In the genomic region with DNA sequence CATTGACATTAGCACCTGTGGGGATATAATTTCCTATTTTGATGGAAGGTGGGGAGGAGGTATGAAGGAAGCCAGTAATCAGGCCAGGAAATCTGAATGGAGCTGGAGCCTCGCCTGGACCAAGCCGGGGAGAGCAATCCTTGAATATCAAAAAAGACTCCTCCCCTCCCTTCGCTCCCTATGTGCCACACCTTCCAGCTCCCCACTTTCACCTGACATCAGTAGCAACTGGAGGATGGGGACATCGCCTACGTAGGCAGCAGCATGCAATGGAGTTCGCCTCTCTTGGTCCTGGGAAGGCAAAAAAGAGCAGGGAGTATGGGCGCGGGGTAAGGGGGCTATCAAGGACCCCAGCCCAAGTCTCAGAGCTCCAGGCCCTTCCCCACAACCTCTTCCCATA, we compare ENCODE assay signal across 9 cellular contexts. TPM values are rescaled to one million over a fixed set of nuclear protein-coding genes. Genes with fewer than 3 reads are reported as not detected.
DNase-seq lines count a peak whose midpoint lies in the region; ATAC-seq, FAIRE-seq and TF ChIP-seq lines count a peak whose summit lies in the region.
"Had no signal": no experiment of that assay in that cellular context is flagged by ENCODE, and none has a peak within 500 bp of the region (broad histone marks: within the 10 kb centered on the region; RNA-seq: fewer than 3 reads in every experiment).

No MANE protein-coding gene starts in this region.

- no peak for TF ChIP-seq RAD21 in HepG2 (CRISPR knock-in tag; IDR thresholded peaks at IDR 0.05)

- H3K27ac ChIP-seq in HepG2 (ENCODE audit: extremely low read length, insufficient read depth, low read length) (no peak overlapping the region), thoracic aorta (peak overlapping the region; percentile 6 to 14)

- in situ Hi-C loops in HepG2 (cut with HindIII; ENCODE audit: extremely low pct_ligation_motif_present, low pct_unique_long_range_greater_than_20kb): loop anchor here (5.0 kb wide), 2 partner anchors 35 to 65 kb away; a partner anchor contains a TSS

- H3K9me3 ChIP-seq in adipocyte (ENCODE audit: control insufficient read depth, low read length) (no peaks in the 10 kb centered on the region), HepG2 (ENCODE audit: low read length) (no peaks in the 10 kb centered on the region), thoracic aorta (no peaks in the 10 kb centered on the region)

- peak overlapping the region; percentile 86 for H3K4me3 ChIP-seq in adipocyte (ENCODE audit: low read length)
- H3K4me3 ChIP-seq in HepG2 (replicated peaks in 1 of 3; ENCODE audit: insufficient read depth in 1 of 3, low read depth in 2 of 3, low read length in 3 of 3): peak overlapping the region; percentile 74 to 96 (median 88)
- peak overlapping the region; percentile 85 for H3K4me3 ChIP-seq in thoracic aorta

- peaks cover 33% of the 10 kb centered on the region for H3K36me3 Mint-ChIP-seq in activated CD4-positive, alpha-beta T cell treated with anti-CD3 and anti-CD28 coated beads, Interleukin-2, amount 10 ng/mL, durations not matched to agents 24 days and 14 days (ENCODE audit: low read depth)

- H2AFZ ChIP-seq in HepG2 (ENCODE audit: low read length): no peak overlapping the region

- no peak for TF ChIP-seq POLR2A in HepG2 (IDR thresholded peaks at IDR 0.05; ENCODE audit: insufficient read depth in 1 of 2, low read depth in 2 of 2, low read length in 2 of 2)

- CTCF ChIA-PET in HepG2 (lab: Yijun Ruan, JAX; ENCODE audit: low intra/inter-chr PET ratio, low total read pairs): interaction anchor here (1.4 to 2.1 kb wide), 2 partner anchors 33 to 64 kb away, joined by 6 to 12 read pairs; a partner anchor contains a TSS

- H3K4me2 ChIP-seq in HepG2 (ENCODE audit: low read depth, low read length): peak overlapping the region; percentile 77

- ATAC-seq in HepG2 (no peak; the same call in 2 of the 3 replicates), thoracic aorta (ENCODE audit: insufficient number of reproducible peaks, low FRiP score, low read depth) (no peak)

- H3K4me1 Mint-ChIP-seq in activated CD4-positive, alpha-beta T cell treated with anti-CD3 and anti-CD28 coated beads, Interleukin-2, amount 10 ng/mL, durations not matched to agents 24 days and 14 days: peaks cover 17% of the 10 kb centered on the region

- DNase-seq in activated CD4-positive, alpha-beta T cell treated with anti-CD3 and anti-CD28 coated beads, Interleukin-2, amount 10 ng/mL, durations not matched to agents 24 days and 14 days: no peak
- no peak for DNase-seq in activated CD4-positive, alpha-beta T cell treated with anti-CD3 and anti-CD28 coated beads, Interleukin-2, amount 50 U/mL, for 4 hours
- no peak for DNase-seq in adipocyte (ENCODE audit: low read depth)
- DNase-seq in HepG2 (ENCODE audit: low spot score): no peak
- no peak for DNase-seq in thoracic aorta (ENCODE audit: low spot score)
- DNase-seq in HT-29 (ENCODE audit: low spot score): no peak
- DNase-seq in stimulated activated CD4-positive, alpha-beta T cell treated with anti-CD3 and anti-CD28 coated beads, Interleukin-1b, Interleukin-23, amount 100 ng/mL, for 48 hours: no peak
- DNase-seq in NCI-H1930 (lab: John Stamatoyannopoulos, UW): no peak
- DNase-seq: stimulated activated CD4-positive, alpha-beta T cell treated with anti-CD3 and anti-CD28 coated beads, Interleukin-12 subunit alpha, Interleukin-12 subunit beta, amount 100 ng/mL, for 4 hours had no signal

- H3K36me3 ChIP-seq in adipocyte (ENCODE audit: control insufficient read depth, insufficient read depth, low read length, severe bottlenecking) (peaks cover 42% of the 10 kb centered on the region), HepG2 (replicated peaks in 1 of 2; ENCODE audit: control insufficient read depth in 1 of 2, insufficient read depth in 2 of 2, low read length in 2 of 2) (peaks cover 18 to 35% of the 10 kb centered on the region in 2 experiments), thoracic aorta (peaks cover 36% of the 10 kb centered on the region)

- peak overlapping the region; percentile 91 for H3K4me3 Mint-ChIP-seq in activated CD4-positive, alpha-beta T cell treated with anti-CD3 and anti-CD28 coated beads, Interleukin-2, amount 10 ng/mL, durations not matched to agents 24 days and 14 days

- no peaks in the 10 kb centered on the region for H4K20me1 ChIP-seq in HepG2 (ENCODE audit: insufficient read depth, low read length)

- TF ChIP-seq EP300 in HepG2 (IDR thresholded peaks at IDR 0.05; ENCODE audit: low read depth in 2 of 2, low read length in 2 of 2): no peak
- no peak for TF ChIP-seq EP300 in HepG2 (CRISPR knock-in tag; IDR thresholded peaks at IDR 0.05; ENCODE audit: borderline replicate concordance)

- H3K9me3 Mint-ChIP-seq in activated CD4-positive, alpha-beta T cell treated with anti-CD3 and anti-CD28 coated beads, Interleukin-2, amount 10 ng/mL, durations not matched to agents 24 days and 14 days: no peaks in the 10 kb centered on the region

- 87% methylated on average over 8 of the region's 8 CpGs for WGBS in HepG2 (ENCODE audit: low lambda C conversion rate)

- BruUV-seq in HepG2 (replicated peaks; lab: Mats Ljungman, UMichigan): no TSS peak

- H3K79me2 ChIP-seq in HepG2 (ENCODE audit: insufficient read depth, low read length): peaks cover 10% of the 10 kb centered on the region

- H3K27me3 Mint-ChIP-seq in activated CD4-positive, alpha-beta T cell treated with anti-CD3 and anti-CD28 coated beads, Interleukin-2, amount 10 ng/mL, durations not matched to agents 24 days and 14 days: no peaks in the 10 kb centered on the region

- H3K27ac Mint-ChIP-seq in activated CD4-positive, alpha-beta T cell treated with anti-CD3 and anti-CD28 coated beads, Interleukin-2, amount 10 ng/mL, durations not matched to agents 24 days and 14 days: peak overlapping the region; percentile 84

- H3K27me3 ChIP-seq in adipocyte (replicated peaks; ENCODE audit: control insufficient read depth, insufficient read depth, low read length) (no peaks in the 10 kb centered on the region), HepG2 (ENCODE audit: control insufficient read depth in 1 of 2, insufficient read depth in 2 of 2, low read length in 2 of 2) (no peaks in the 10 kb centered on the region), thoracic aorta (replicated peaks; ENCODE audit: insufficient read depth) (no peaks in the 10 kb centered on the region)

- H3K9ac ChIP-seq in adipocyte (ENCODE audit: low read length): peak overlapping the region; percentile 92
- peak overlapping the region; percentile 79 for H3K9ac ChIP-seq in HepG2 (ENCODE audit: insufficient read depth, low read depth, low read length)

- no peak for TF ChIP-seq CTCF in HepG2 (CRISPR knock-in tag; IDR thresholded peaks at IDR 0.05)
- TF ChIP-seq CTCF in thoracic aorta (IDR thresholded peaks at IDR 0.05): no peak

- no peak for FAIRE-seq in HepG2 (lab: Jason Lieb, UNC)

- H3K4me1 ChIP-seq in adipocyte (ENCODE audit: control insufficient read depth, insufficient read depth, low read length) (peaks cover 35% of the 10 kb centered on the region), HepG2 (ENCODE audit: insufficient read depth, low read length) (peaks cover 28% of the 10 kb centered on the region), thoracic aorta (ENCODE audit: control insufficient read depth in 1 of 2, low read depth in 2 of 2) (peaks cover 13 to 30% of the 10 kb centered on the region in 2 donors)

- intact Hi-C loops in activated CD4-positive, alpha-beta T cell treated with anti-CD3 and anti-CD28 coated beads, Interleukin-2, amount 10 ng/mL, durations not matched to agents 24 days and 14 days (cut with micrococcal nuclease): loop anchor here (2.0 kb wide), 1 partner anchor 130 kb away; no protein-coding TSS in a partner anchor
- intact Hi-C loops in HepG2 (cut with micrococcal nuclease; ENCODE audit: unreplicated experiment): loop anchor here (5.0 kb wide), 1 partner anchor 35 kb away; a partner anchor contains a TSS

- POLR2A ChIA-PET in HepG2 (lab: Yijun Ruan, JAX): interaction anchor here (1.4 to 3.5 kb wide), 2 partner anchors 10 to 26 kb away, joined by 8 to 24 read pairs; a partner anchor contains a TSS

RNA-seq across cellular contexts. Expression of a gene that starts 1.1 kb away (rescaled TPM):
- total RNA-seq in activated CD4-positive, alpha-beta T cell treated with anti-CD3 and anti-CD28 coated beads, Interleukin-2, amount 10 ng/mL, durations not matched to agents 24 days and 14 days: 68.0 and 69.0 TPM in 2 replicates
- total RNA-seq in HepG2 (2016; rRNA removed; fragmentation: Illumina TruSeq; extraction: Trizol): 7.8 and 22.0 TPM in 2 replicates
- 1.1 and 2.9 TPM in 2 replicates for total RNA-seq in HepG2 (2016; cell fraction: cytosol; rRNA removed; fragmentation: Illumina TruSeq; extraction: Trizol; ENCODE audit: low read depth)
- 7.7 and 17.9 TPM in 2 replicates for total RNA-seq in HepG2 (2016; cell fraction: insoluble cytoplasmic fraction; rRNA removed; fragmentation: Illumina TruSeq; extraction: Trizol)
- total RNA-seq in HepG2 (2016; cell fraction: membrane; rRNA removed; fragmentation: Illumina TruSeq; extraction: Trizol): 4.4 and 5.8 TPM in 2 replicates
- total RNA-seq in HepG2 (2016; cell fraction: nucleus; rRNA removed; fragmentation: Illumina TruSeq; extraction: Trizol): 11.5 and 15.5 TPM in 2 replicates
- polyA plus RNA-seq in HepG2 (2011; rRNA removed): 9.2 and 11.2 TPM in 2 replicates
- polyA plus RNA-seq in HepG2 (2011; cell fraction: cytosol; rRNA removed): 6.2 TPM in 2 replicates
- polyA plus RNA-seq in HepG2 (2011; cell fraction: nucleus; rRNA removed): 29.6 and 34.0 TPM in 2 replicates
- polyA plus RNA-seq in HepG2 (2012): 9.0 and 10.3 TPM in 2 replicates
- polyA plus RNA-seq in HepG2 (2016; cell fraction: cytosol; fragmentation: Illumina TruSeq; extraction: Trizol; ENCODE audit: low read depth): 0.48 and 0.53 TPM in 2 replicates
- 9.4 and 12.7 TPM in 2 replicates for polyA plus RNA-seq in HepG2 (2016; cell fraction: insoluble cytoplasmic fraction; fragmentation: Illumina TruSeq; extraction: Trizol; ENCODE audit: low read depth)
- 1.5 and 1.6 TPM in 2 replicates for polyA plus RNA-seq in HepG2 (2016; cell fraction: membrane; fragmentation: Illumina TruSeq; extraction: Trizol; ENCODE audit: low read depth)
- polyA plus RNA-seq in HepG2 (2016; cell fraction: nucleus; fragmentation: Illumina TruSeq; extraction: Trizol; ENCODE audit: insufficient read depth, low read depth): 25.3 and 28.1 TPM in 2 replicates
- polyA minus RNA-seq in HepG2 (2011; rRNA and poly(A)+ RNA removed; ENCODE audit: low replicate concordance): 34.8 and 47.2 TPM in 2 replicates
- polyA minus RNA-seq in HepG2 (2011; cell fraction: cytosol; rRNA and poly(A)+ RNA removed): 11.2 and 12.0 TPM in 2 replicates
- polyA minus RNA-seq in HepG2 (2011; cell fraction: nucleus; rRNA and poly(A)+ RNA removed): 11.9 and 12.7 TPM in 2 replicates
- total RNA-seq in thoracic aorta: 10 to 100 TPM; 30.9 to 36.3 TPM
- 8.1 and 13.4 TPM in 2 replicates for total RNA-seq in HT-29 (2014; rRNA removed; shearing (Covaris generic))

RNA-seq across cellular contexts. Expression of a gene that starts 9.7 kb away (rescaled TPM):
- 17.0 TPM in 2 replicates for total RNA-seq in activated CD4-positive, alpha-beta T cell treated with anti-CD3 and anti-CD28 coated beads, Interleukin-2, amount 10 ng/mL, durations not matched to agents 24 days and 14 days
- total RNA-seq in HepG2 (2016; rRNA removed; fragmentation: Illumina TruSeq; extraction: Trizol) (18.6 and 21.0 TPM in 2 replicates), thoracic aorta (10 to 100 TPM; 14.6 to 26.3 TPM)
- total RNA-seq in HepG2 (2016; cell fraction: cytosol; rRNA removed; fragmentation: Illumina TruSeq; extraction: Trizol; ENCODE audit: low read depth): 10.8 and 11.2 TPM in 2 replicates
- 20.5 and 20.7 TPM in 2 replicates for total RNA-seq in HepG2 (2016; cell fraction: insoluble cytoplasmic fraction; rRNA removed; fragmentation: Illumina TruSeq; extraction: Trizol)
- 19.9 and 20.0 TPM in 2 replicates for total RNA-seq in HepG2 (2016; cell fraction: membrane; rRNA removed; fragmentation: Illumina TruSeq; extraction: Trizol)
- total RNA-seq in HepG2 (2016; cell fraction: nucleus; rRNA removed; fragmentation: Illumina TruSeq; extraction: Trizol): 16.9 and 18.6 TPM in 2 replicates
- polyA plus RNA-seq in HepG2 (2011; rRNA removed): 35.3 and 37.3 TPM in 2 replicates
- 27.3 and 29.7 TPM in 2 replicates for polyA plus RNA-seq in HepG2 (2011; cell fraction: cytosol; rRNA removed)
- 47.9 and 56.5 TPM in 2 replicates for polyA plus RNA-seq in HepG2 (2011; cell fraction: nucleus; rRNA removed)
- polyA plus RNA-seq in HepG2 (2012): 14.4 TPM in 2 replicates
- 11.5 and 12.3 TPM in 2 replicates for polyA plus RNA-seq in HepG2 (2016; cell fraction: cytosol; fragmentation: Illumina TruSeq; extraction: Trizol; ENCODE audit: low read depth)
- 20.5 and 20.9 TPM in 2 replicates for polyA plus RNA-seq in HepG2 (2016; cell fraction: insoluble cytoplasmic fraction; fragmentation: Illumina TruSeq; extraction: Trizol; ENCODE audit: low read depth)
- 16.8 and 16.9 TPM in 2 replicates for polyA plus RNA-seq in HepG2 (2016; cell fraction: membrane; fragmentation: Illumina TruSeq; extraction: Trizol; ENCODE audit: low read depth)
- 52.1 and 53.2 TPM in 2 replicates for polyA plus RNA-seq in HepG2 (2016; cell fraction: nucleus; fragmentation: Illumina TruSeq; extraction: Trizol; ENCODE audit: insufficient read depth, low read depth)
- polyA minus RNA-seq in HepG2 (2011; rRNA and poly(A)+ RNA removed; ENCODE audit: low replicate concordance): 23.4 and 33.2 TPM in 2 replicates
- polyA minus RNA-seq in HepG2 (2011; cell fraction: cytosol; rRNA and poly(A)+ RNA removed): 7.5 and 9.5 TPM in 2 replicates
- polyA minus RNA-seq in HepG2 (2011; cell fraction: nucleus; rRNA and poly(A)+ RNA removed): 33.2 and 35.2 TPM in 2 replicates
- total RNA-seq in HT-29 (2014; rRNA removed; shearing (Covaris generic)): 8.6 and 20.8 TPM in 2 replicates

RNA-seq across cellular contexts. Expression of a gene that starts 27.2 kb away (rescaled TPM):
- total RNA-seq in activated CD4-positive, alpha-beta T cell treated with anti-CD3 and anti-CD28 coated beads, Interleukin-2, amount 10 ng/mL, durations not matched to agents 24 days and 14 days: 0.86 and 1.6 TPM in 2 replicates
- total RNA-seq in HepG2 (2016; rRNA removed; fragmentation: Illumina TruSeq; extraction: Trizol) (39.7 and 101 TPM in 2 replicates), thoracic aorta (not detected)
- total RNA-seq in HepG2 (2016; cell fraction: cytosol; rRNA removed; fragmentation: Illumina TruSeq; extraction: Trizol; ENCODE audit: low read depth): 32.8 and 38.8 TPM in 2 replicates
- total RNA-seq in HepG2 (2016; cell fraction: insoluble cytoplasmic fraction; rRNA removed; fragmentation: Illumina TruSeq; extraction: Trizol): 36.4 and 95.0 TPM in 2 replicates
- 38.5 and 51.4 TPM in 2 replicates for total RNA-seq in HepG2 (2016; cell fraction: membrane; rRNA removed; fragmentation: Illumina TruSeq; extraction: Trizol)
- 91.1 and 122 TPM in 2 replicates for total RNA-seq in HepG2 (2016; cell fraction: nucleus; rRNA removed; fragmentation: Illumina TruSeq; extraction: Trizol)
- 59.7 and 80.6 TPM in 2 replicates for polyA plus RNA-seq in HepG2 (2011; rRNA removed)
- 50.4 and 79.1 TPM in 2 replicates for polyA plus RNA-seq in HepG2 (2011; cell fraction: cytosol; rRNA removed)
- 344 and 397 TPM in 2 replicates for polyA plus RNA-seq in HepG2 (2011; cell fraction: nucleus; rRNA removed)
- polyA plus RNA-seq in HepG2 (2012): 73.0 and 80.9 TPM in 2 replicates
- 21.5 and 22.3 TPM in 2 replicates for polyA plus RNA-seq in HepG2 (2016; cell fraction: cytosol; fragmentation: Illumina TruSeq; extraction: Trizol; ENCODE audit: low read depth)
- 28.4 and 31.4 TPM in 2 replicates for polyA plus RNA-seq in HepG2 (2016; cell fraction: insoluble cytoplasmic fraction; fragmentation: Illumina TruSeq; extraction: Trizol; ENCODE audit: low read depth)
- 29.6 and 33.0 TPM in 2 replicates for polyA plus RNA-seq in HepG2 (2016; cell fraction: membrane; fragmentation: Illumina TruSeq; extraction: Trizol; ENCODE audit: low read depth)
- 202 and 204 TPM in 2 replicates for polyA plus RNA-seq in HepG2 (2016; cell fraction: nucleus; fragmentation: Illumina TruSeq; extraction: Trizol; ENCODE audit: insufficient read depth, low read depth)
- 75.4 TPM in 1 of 2 replicates, not detected in the other for polyA minus RNA-seq in HepG2 (2011; rRNA and poly(A)+ RNA removed; ENCODE audit: low replicate concordance)
- 29.5 and 41.4 TPM in 2 replicates for polyA minus RNA-seq in HepG2 (2011; cell fraction: cytosol; rRNA and poly(A)+ RNA removed)
- 30.3 and 40.7 TPM in 2 replicates for polyA minus RNA-seq in HepG2 (2011; cell fraction: nucleus; rRNA and poly(A)+ RNA removed)
- 8.6 and 10.7 TPM in 2 replicates for total RNA-seq in HT-29 (2014; rRNA removed; shearing (Covaris generic))

RNA-seq across cellular contexts. Expression of a gene that starts 32.9 kb away (rescaled TPM):
- total RNA-seq in activated CD4-positive, alpha-beta T cell treated with anti-CD3 and anti-CD28 coated beads, Interleukin-2, amount 10 ng/mL, durations not matched to agents 24 days and 14 days: 94.7 and 96.0 TPM in 2 replicates
- total RNA-seq in HepG2 (2016; rRNA removed; fragmentation: Illumina TruSeq; extraction: Trizol) (31.2 and 33.2 TPM in 2 replicates), thoracic aorta (10 to 100 TPM in 1 of 2 donors, 1 to 10 TPM in 1; 8.7 to 17.2 TPM)
- total RNA-seq in HepG2 (2016; cell fraction: cytosol; rRNA removed; fragmentation: Illumina TruSeq; extraction: Trizol; ENCODE audit: low read depth): 85.1 and 99.3 TPM in 2 replicates
- total RNA-seq in HepG2 (2016; cell fraction: insoluble cytoplasmic fraction; rRNA removed; fragmentation: Illumina TruSeq; extraction: Trizol): 29.7 and 31.9 TPM in 2 replicates
- total RNA-seq in HepG2 (2016; cell fraction: membrane; rRNA removed; fragmentation: Illumina TruSeq; extraction: Trizol): 92.8 and 102 TPM in 2 replicates
- total RNA-seq in HepG2 (2016; cell fraction: nucleus; rRNA removed; fragmentation: Illumina TruSeq; extraction: Trizol): 8.5 and 12.0 TPM in 2 replicates
- polyA plus RNA-seq in HepG2 (2011; rRNA removed): 27.9 and 35.5 TPM in 2 replicates
- polyA plus RNA-seq in HepG2 (2011; cell fraction: cytosol; rRNA removed): 32.7 and 35.7 TPM in 2 replicates
- polyA plus RNA-seq in HepG2 (2011; cell fraction: nucleus; rRNA removed): 6.2 and 9.4 TPM in 2 replicates
- polyA plus RNA-seq in HepG2 (2012): 17.5 and 19.8 TPM in 2 replicates
- 123 and 144 TPM in 2 replicates for polyA plus RNA-seq in HepG2 (2016; cell fraction: cytosol; fragmentation: Illumina TruSeq; extraction: Trizol; ENCODE audit: low read depth)
- polyA plus RNA-seq in HepG2 (2016; cell fraction: insoluble cytoplasmic fraction; fragmentation: Illumina TruSeq; extraction: Trizol; ENCODE audit: low read depth): 34.0 and 41.8 TPM in 2 replicates
- polyA plus RNA-seq in HepG2 (2016; cell fraction: membrane; fragmentation: Illumina TruSeq; extraction: Trizol; ENCODE audit: low read depth): 103 and 111 TPM in 2 replicates
- polyA plus RNA-seq in HepG2 (2016; cell fraction: nucleus; fragmentation: Illumina TruSeq; extraction: Trizol; ENCODE audit: insufficient read depth, low read depth): 23.6 and 24.1 TPM in 2 replicates
- 19.6 and 64.2 TPM in 2 replicates for polyA minus RNA-seq in HepG2 (2011; rRNA and poly(A)+ RNA removed; ENCODE audit: low replicate concordance)
- 9.3 TPM in 2 replicates for polyA minus RNA-seq in HepG2 (2011; cell fraction: cytosol; rRNA and poly(A)+ RNA removed)
- 2.7 and 3.7 TPM in 2 replicates for polyA minus RNA-seq in HepG2 (2011; cell fraction: nucleus; rRNA and poly(A)+ RNA removed)
- total RNA-seq in HT-29 (2014; rRNA removed; shearing (Covaris generic)): 57.1 and 69.9 TPM in 2 replicates

RNA-seq across cellular contexts. Expression of a gene that starts 35.3 kb away (rescaled TPM):
- total RNA-seq in activated CD4-positive, alpha-beta T cell treated with anti-CD3 and anti-CD28 coated beads, Interleukin-2, amount 10 ng/mL, durations not matched to agents 24 days and 14 days: 39.8 and 41.1 TPM in 2 replicates
- total RNA-seq in HepG2 (2016; rRNA removed; fragmentation: Illumina TruSeq; extraction: Trizol): 27.1 and 32.9 TPM in 2 replicates
- 13.2 and 13.9 TPM in 2 replicates for total RNA-seq in HepG2 (2016; cell fraction: cytosol; rRNA removed; fragmentation: Illumina TruSeq; extraction: Trizol; ENCODE audit: low read depth)
- total RNA-seq in HepG2 (2016; cell fraction: insoluble cytoplasmic fraction; rRNA removed; fragmentation: Illumina TruSeq; extraction: Trizol): 26.4 and 30.9 TPM in 2 replicates
- total RNA-seq in HepG2 (2016; cell fraction: membrane; rRNA removed; fragmentation: Illumina TruSeq; extraction: Trizol): 32.7 and 39.6 TPM in 2 replicates
- total RNA-seq in HepG2 (2016; cell fraction: nucleus; rRNA removed; fragmentation: Illumina TruSeq; extraction: Trizol): 18.2 and 18.7 TPM in 2 replicates
- polyA plus RNA-seq in HepG2 (2011; rRNA removed): 39.4 and 46.7 TPM in 2 replicates
- polyA plus RNA-seq in HepG2 (2011; cell fraction: cytosol; rRNA removed): 37.2 and 48.5 TPM in 2 replicates
- 33.0 and 35.2 TPM in 2 replicates for polyA plus RNA-seq in HepG2 (2011; cell fraction: nucleus; rRNA removed)
- polyA plus RNA-seq in HepG2 (2012): 16.6 and 19.8 TPM in 2 replicates
- 9.3 and 14.8 TPM in 2 replicates for polyA plus RNA-seq in HepG2 (2016; cell fraction: cytosol; fragmentation: Illumina TruSeq; extraction: Trizol; ENCODE audit: low read depth)
- polyA plus RNA-seq in HepG2 (2016; cell fraction: insoluble cytoplasmic fraction; fragmentation: Illumina TruSeq; extraction: Trizol; ENCODE audit: low read depth): 23.1 and 24.0 TPM in 2 replicates
- polyA plus RNA-seq in HepG2 (2016; cell fraction: membrane; fragmentation: Illumina TruSeq; extraction: Trizol; ENCODE audit: low read depth): 22.3 and 25.8 TPM in 2 replicates
- 17.4 and 20.5 TPM in 2 replicates for polyA plus RNA-seq in HepG2 (2016; cell fraction: nucleus; fragmentation: Illumina TruSeq; extraction: Trizol; ENCODE audit: insufficient read depth, low read depth)
- 241 and 278 TPM in 2 replicates for polyA minus RNA-seq in HepG2 (2011; rRNA and poly(A)+ RNA removed; ENCODE audit: low replicate concordance)
- 36.8 and 40.2 TPM in 2 replicates for polyA minus RNA-seq in HepG2 (2011; cell fraction: cytosol; rRNA and poly(A)+ RNA removed)
- 33.3 and 39.0 TPM in 2 replicates for polyA minus RNA-seq in HepG2 (2011; cell fraction: nucleus; rRNA and poly(A)+ RNA removed)
- total RNA-seq in thoracic aorta: 10 to 100 TPM; 66.6 to 76.5 TPM
- total RNA-seq in HT-29 (2014; rRNA removed; shearing (Covaris generic)): 94.3 and 103 TPM in 2 replicates
